Comparison of ENCODE assay signal across 8 cellular contexts in the genomic region with DNA sequence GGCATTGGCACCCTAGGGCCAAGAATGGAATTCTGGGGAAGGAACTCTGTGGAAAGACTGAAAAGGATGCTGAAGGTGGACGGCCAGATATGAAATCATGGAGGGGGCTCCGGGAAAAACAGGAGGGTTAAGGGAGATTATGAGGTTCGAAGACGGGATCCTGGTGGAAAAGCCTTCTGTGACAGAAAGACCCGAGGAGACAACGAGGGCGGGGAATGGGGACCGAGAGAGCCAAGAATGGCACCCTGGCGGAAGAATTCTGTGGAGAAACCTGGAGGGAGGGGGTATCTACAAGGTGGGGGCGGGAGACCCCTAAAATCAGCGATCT. TPM values are rescaled to one million over a fixed set of nuclear protein-coding genes. Genes with fewer than 3 reads are reported as not detected.
DNase-seq lines count a peak whose midpoint lies in the region; ATAC-seq and TF ChIP-seq lines count a peak whose summit lies in the region.

No MANE protein-coding gene starts in this region.

- H3K4me3 ChIP-seq in GM12865 (ENCODE audit: low read depth, low read length): peak overlapping the region; percentile 85
- peak overlapping the region; percentile 90 for H3K4me3 ChIP-seq in epithelial cell of esophagus (ENCODE audit: low read length)
- H3K4me3 ChIP-seq in psoas muscle: peak overlapping the region; percentile 95

- DNase-seq in GM12865 (ENCODE audit: low read depth) (no peak), NCI-H69 (lab: John Stamatoyannopoulos, UW) (peak; percentile 65), epithelial cell of esophagus (ENCODE audit: low read depth) (no peak), psoas muscle (no peak), GM10248 (ENCODE audit: extremely low spot score) (no peak), germinal center (ENCODE audit: low spot score) (no peak), NCI-H1694 treated with DMSO at 0.1 percent for 48 hours (lab: John Stamatoyannopoulos, UW) (no peak), SW480 (ENCODE audit: low spot score) (no peak)

- no peak for TF ChIP-seq CTCF in GM12865 (IDR thresholded peaks at IDR 0.05; ENCODE audit: insufficient read depth, low read depth, low read length, missing control alignments)
- no peak for TF ChIP-seq CTCF in epithelial cell of esophagus (IDR thresholded peaks at IDR 0.05; ENCODE audit: insufficient read depth, low read depth, low read length, missing control alignments)
- no peak for TF ChIP-seq CTCF in psoas muscle (IDR thresholded peaks at IDR 0.05)
- TF ChIP-seq CTCF in GM10248 (IDR thresholded peaks at IDR 0.05; ENCODE audit: control extremely low read depth, extremely low read depth, low read depth, missing control alignments): no peak

- WGBS in psoas muscle, 3 donors: 0% methylated on average over 10 to 11 of the region's 11 CpGs

- peaks cover 5 to 63% of the 10 kb centered on the region in 2 donors for H3K36me3 ChIP-seq in psoas muscle (ENCODE audit: insufficient read depth in 1 of 2, low read depth in 1 of 2)

- intact Hi-C loops in psoas muscle (cut with DNase I): loop anchor here (2.0 to 10.0 kb wide), 5 partner anchors 125 to 423 kb away; no protein-coding TSS in a partner anchor

- peak in 2 of 4 donors; percentile 3 to 9 for ATAC-seq in psoas muscle

- H3K9me3 ChIP-seq in psoas muscle: no peaks in the 10 kb centered on the region

- CTCF ChIA-PET in GM10248 (lab: Yijun Ruan, JAX): no interaction called here

- no peaks in the 10 kb centered on the region for H3K27me3 ChIP-seq in psoas muscle (ENCODE audit: insufficient read depth in 3 of 3, low read length in 2 of 3)

- POLR2A ChIA-PET in GM10248 (lab: Yijun Ruan, JAX): no interaction called here

- H3K4me1 ChIP-seq in psoas muscle: peaks cover 16% of the 10 kb centered on the region

- peak overlapping the region; percentile 91 for H3K27ac ChIP-seq in psoas muscle

RNA-seq across cellular contexts. Expression of a gene that starts 0.4 kb away (rescaled TPM):
- total RNA-seq in psoas muscle: 10 to 100 TPM in 3 of 4 donors, 1 to 10 TPM in 1; 9.0 to 25.9 (median 21.6) TPM
- 100 to 1,000 TPM in 1 of 3 donors, 10 to 100 TPM in 2; 14.9 to 177 (median 25.6) TPM for polyA plus RNA-seq in psoas muscle

RNA-seq across cellular contexts. Expression of a gene that starts 0.5 kb away (rescaled TPM):
- 1 to 10 TPM; 3.9 to 8.0 (median 6.4) TPM for total RNA-seq in psoas muscle
- 10 to 100 TPM in 1 of 3 donors, 1 to 10 TPM in 2; 2.9 to 14.8 (median 6.1) TPM for polyA plus RNA-seq in psoas muscle

RNA-seq across cellular contexts. Expression of a gene that starts 38.6 kb away (rescaled TPM):
- 1 to 10 TPM in 1 of 4 donors, under 1 TPM in 3; 0.30 to 3.4 (median 0.64) TPM for total RNA-seq in psoas muscle
- polyA plus RNA-seq in psoas muscle: 10 to 100 TPM in 1 of 3 donors, under 1 TPM in 2; 0.08 to 91.8 (median 0.11) TPM

RNA-seq across cellular contexts. Expression of a gene that starts 56.0 kb away (rescaled TPM):
- total RNA-seq in psoas muscle: 100 to 1,000 TPM in 1 of 4 donors, 10 to 100 TPM in 3; 41.7 to 154 (median 68.2) TPM
- polyA plus RNA-seq in psoas muscle: 100 to 1,000 TPM in 1 of 3 donors, 10 to 100 TPM in 2; 84.5 to 151 (median 86.5) TPM
